26 cellular contexts compared by ENCODE assay signal in genomic region chr6:142369266-142369665, GRCh38.
"Had no signal": no experiment of that assay in that cellular context is flagged by ENCODE, and none has a peak within 500 bp of the region (broad histone marks: within the 10 kb centered on the region; RNA-seq: fewer than 3 reads in every experiment).

No MANE protein-coding gene starts in this region.

- H3K27ac ChIP-seq: epithelial cell of prostate, esophagus squamous epithelium, gastrocnemius medialis, heart right ventricle, left lung, lower lobe of right lung had no signal

- H3K4me3 Mint-ChIP-seq: dendritic cell treated with granulocyte-macrophage colony-stimulating factor and Interleukin-4, amounts not matched to agents 40 ng/mL and 50 ng/mL, for 4 days; effector memory CD8-positive, alpha-beta T cell; endodermal cell; mesothelial cell of epicardium; naive B cell; naive thymus-derived CD8-positive, alpha-beta T cell had no signal

- H3K36me3 ChIP-seq: gastrocnemius medialis, heart right ventricle, left lung, lower lobe of right lung had no signal

- H3K27ac Mint-ChIP-seq: dendritic cell treated with granulocyte-macrophage colony-stimulating factor and Interleukin-4, amounts not matched to agents 40 ng/mL and 50 ng/mL, for 4 days; effector memory CD8-positive, alpha-beta T cell; endodermal cell; mesothelial cell of epicardium; naive B cell; naive thymus-derived CD8-positive, alpha-beta T cell had no signal

- DNase-seq: cortex of kidney; effector CD8-positive, alpha-beta T cell; effector memory CD8-positive, alpha-beta T cell; endodermal cell; erythroblast; esophagus squamous epithelium; foreskin fibroblast; foreskin melanocyte; gastrocnemius medialis; glutamatergic neuron; head of caudate nucleus; heart right ventricle; hippocampal formation; left cardiac atrium; left lung; left ventricle myocardium superior; lower lobe of right lung; mesenchymal stem cell; mucosa of descending colon; naive B cell; naive thymus-derived CD8-positive, alpha-beta T cell had no signal

- H3K4me3 ChIP-seq: esophagus squamous epithelium, gastrocnemius medialis, heart right ventricle, left lung, lower lobe of right lung, mucosa of descending colon had no signal

- H3K4me1 Mint-ChIP-seq: naive B cell had no signal

- H3K4me1 ChIP-seq: esophagus squamous epithelium, gastrocnemius medialis, left lung, lower lobe of right lung had no signal

- H3K27me3 Mint-ChIP-seq: dendritic cell treated with granulocyte-macrophage colony-stimulating factor and Interleukin-4, amounts not matched to agents 40 ng/mL and 50 ng/mL, for 4 days; naive B cell had no signal

- FAIRE-seq: keratinocyte had no signal

- H3K9me3 Mint-ChIP-seq: dendritic cell treated with granulocyte-macrophage colony-stimulating factor and Interleukin-4, amounts not matched to agents 40 ng/mL and 50 ng/mL, for 4 days; effector memory CD8-positive, alpha-beta T cell; endodermal cell; mesothelial cell of epicardium; naive B cell; naive thymus-derived CD8-positive, alpha-beta T cell had no signal

- ATAC-seq: effector memory CD8-positive, alpha-beta T cell; esophagus mucosa; gastrocnemius medialis; heart right ventricle; left cardiac atrium; left lung; left ventricle myocardium superior; lower lobe of right lung; mucosa of descending colon; naive thymus-derived CD8-positive, alpha-beta T cell had no signal

- H3K27me3 ChIP-seq: esophagus squamous epithelium, gastrocnemius medialis, heart right ventricle, left lung had no signal

- H3K36me3 Mint-ChIP-seq: mesothelial cell of epicardium; naive B cell; naive thymus-derived CD8-positive, alpha-beta T cell had no signal

- H3K9me3 ChIP-seq: esophagus squamous epithelium, gastrocnemius medialis, heart right ventricle, left lung, lower lobe of right lung, mucosa of descending colon had no signal
